Comparison of ENCODE assay signal across 11 cellular contexts in the genomic region with DNA sequence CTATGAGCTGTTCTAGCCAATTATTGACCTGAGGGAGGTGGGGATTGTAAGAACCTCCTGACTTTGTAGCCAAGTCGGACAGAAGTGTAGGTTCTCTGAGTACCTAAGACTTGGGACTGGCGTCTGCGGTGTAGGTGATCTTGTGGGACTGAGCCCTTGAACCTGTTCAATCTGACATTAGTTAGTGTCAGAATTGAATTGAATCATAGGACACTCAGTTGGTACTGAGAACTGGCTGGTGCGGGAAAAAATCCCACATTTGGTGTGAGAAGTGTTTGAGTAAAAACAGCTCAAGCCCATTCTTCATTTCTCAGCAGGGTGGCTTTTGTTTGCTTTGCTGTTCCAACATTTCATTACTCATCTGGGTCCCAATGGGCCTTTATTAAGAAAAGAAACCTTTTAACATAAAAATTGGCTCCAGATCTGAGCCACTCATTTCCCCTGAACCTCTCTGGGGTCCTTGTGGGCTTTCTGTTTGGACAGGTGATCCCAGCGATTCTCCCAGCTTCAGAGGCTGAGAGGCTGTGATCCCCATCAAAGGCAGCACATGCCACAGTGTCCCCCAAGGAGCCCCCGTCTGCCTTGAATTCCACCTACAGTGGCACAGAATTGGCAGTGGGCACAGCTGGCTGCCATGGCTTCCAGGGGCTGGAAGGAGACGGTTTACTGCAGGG.
DNase-seq lines count a peak whose midpoint lies in the region; ATAC-seq, FAIRE-seq and TF ChIP-seq lines count a peak whose summit lies in the region.
"Had no signal": no experiment of that assay in that cellular context is flagged by ENCODE, and none has a peak within 500 bp of the region (broad histone marks: within the 10 kb centered on the region; RNA-seq: fewer than 3 reads in every experiment).

No MANE protein-coding gene starts in this region.

- DNase-seq in NCI-H2107 treated with DMSO at 0.1 percent for 48 hours (lab: John Stamatoyannopoulos, UW; ENCODE audit: unreplicated experiment) = peak; percentile 4
- DNase-seq in NCI-H2107 (lab: John Stamatoyannopoulos, UW) = no peak
- peak; percentile 88 for DNase-seq in brain pericyte (ENCODE audit: low read depth, low spot score)
- no peak for DNase-seq in right lobe of liver
- DNase-seq in urothelium cell line (ENCODE audit: low spot score) = peak; percentile 34
- no peak for DNase-seq in occipital lobe (lab: John Stamatoyannopoulos, UW)
- no peak for DNase-seq in CD4-positive, alpha-beta T cell
- DNase-seq: activated T-cell treated with anti-CD3 and anti-CD28 coated beads for 4 hours had no signal

- WGBS in right lobe of liver (ENCODE audit: insufficient coverage, low coverage, low lambda C conversion rate, missing lambda C conversion rate) = 19% methylated on average over 6 of the region's 7 CpGs

- H3K4me3 Mint-ChIP-seq in CD4-positive, alpha-beta T cell = no peak overlapping the region

- CTCF ChIA-PET in CD4-positive, alpha-beta T cell (lab: Charles Lee) = no interaction called here

- no peaks in the 10 kb centered on the region for H3K27me3 ChIP-seq in right lobe of liver
- peaks cover 28% of the 10 kb centered on the region for H3K27me3 ChIP-seq in CD4-positive, alpha-beta T cell (ENCODE audit: control insufficient read depth, insufficient read depth, low read length)

- peak in 3 of 4 donors; percentile 12 to 25 (median 20) for ATAC-seq in right lobe of liver
- ATAC-seq in HG02642 (IDR thresholded peaks at IDR 0.05; ENCODE audit: poor library complexity, unreplicated experiment) = no peak
- ATAC-seq in CD4-positive, alpha-beta T cell (ENCODE audit: poor library complexity) = no peak

- H3K9me3 ChIP-seq in right lobe of liver = no peaks in the 10 kb centered on the region
- no peaks in the 10 kb centered on the region for H3K9me3 ChIP-seq in CD4-positive, alpha-beta T cell (ENCODE audit: control insufficient read depth, low read length)
- H3K9me3 ChIP-seq: prostate gland had no signal

- H3K36me3 Mint-ChIP-seq in CD4-positive, alpha-beta T cell (ENCODE audit: low read depth) = no peaks in the 10 kb centered on the region

- H3K4me1 ChIP-seq in right lobe of liver = peaks cover 0 to 15% (median 4%) of the 10 kb centered on the region in 4 donors
- H3K4me1 ChIP-seq: prostate gland had no signal

- no peak for TF ChIP-seq POLR2A in right lobe of liver (IDR thresholded peaks at IDR 0.05)

- no peaks in the 10 kb centered on the region for H3K9me3 Mint-ChIP-seq in CD4-positive, alpha-beta T cell

- peak overlapping the region; percentile 51 to 80 (median 75) for H3K27ac ChIP-seq in right lobe of liver
- H3K27ac ChIP-seq in CD4-positive, alpha-beta T cell (ENCODE audit: low read depth, low read length) = no peak overlapping the region
- H3K27ac ChIP-seq: prostate gland had no signal

- H3K4me3 ChIP-seq in right lobe of liver = peak overlapping the region; percentile 29 to 47 (median 44)
- H3K4me3 ChIP-seq: prostate gland had no signal

- intact Hi-C loops in right lobe of liver (cut with DNase I) = no loop called here
- intact Hi-C loops in CD4-positive, alpha-beta T cell (cut with DNase I, micrococcal nuclease) = no loop called here

- no peak overlapping the region for H3K27ac Mint-ChIP-seq in CD4-positive, alpha-beta T cell

- TF ChIP-seq CTCF in right lobe of liver (IDR thresholded peaks at IDR 0.05) = no peak
- TF ChIP-seq CTCF in CD4-positive, alpha-beta T cell (IDR thresholded peaks at IDR 0.05) = no peak

- H3K36me3 ChIP-seq in right lobe of liver = no peaks in the 10 kb centered on the region
- H3K36me3 ChIP-seq: prostate gland had no signal

- POLR2A ChIA-PET in CD4-positive, alpha-beta T cell (lab: Charles Lee) = no interaction called here

- H3K4me1 Mint-ChIP-seq in CD4-positive, alpha-beta T cell (ENCODE audit: low read depth) = no peaks in the 10 kb centered on the region

- H3K27me3 Mint-ChIP-seq in CD4-positive, alpha-beta T cell = peaks cover 64% of the 10 kb centered on the region

- no peak for FAIRE-seq in urothelium cell line (lab: Jason Lieb, UNC)
- FAIRE-seq: A204.1 had no signal

Comparison
In these comparisons a context has a peak if more than half of its experiments do, and no peak if none do; other contexts are left out.
1. DNase-seq: peak in NCI-H2107 treated with DMSO at 0.1 percent for 48 hours (single experiment), brain pericyte (single experiment) and urothelium cell line (single experiment); none in NCI-H2107 (single experiment), right lobe of liver (0 of 3), occipital lobe (single experiment) and CD4-positive, alpha-beta T cell (0 of 10).
2. ATAC-seq: peak in right lobe of liver (3 of 4); none in HG02642 (single experiment) and CD4-positive, alpha-beta T cell (single experiment).